ENCODE assay signal across 20 cellular contexts in the genomic region with DNA sequence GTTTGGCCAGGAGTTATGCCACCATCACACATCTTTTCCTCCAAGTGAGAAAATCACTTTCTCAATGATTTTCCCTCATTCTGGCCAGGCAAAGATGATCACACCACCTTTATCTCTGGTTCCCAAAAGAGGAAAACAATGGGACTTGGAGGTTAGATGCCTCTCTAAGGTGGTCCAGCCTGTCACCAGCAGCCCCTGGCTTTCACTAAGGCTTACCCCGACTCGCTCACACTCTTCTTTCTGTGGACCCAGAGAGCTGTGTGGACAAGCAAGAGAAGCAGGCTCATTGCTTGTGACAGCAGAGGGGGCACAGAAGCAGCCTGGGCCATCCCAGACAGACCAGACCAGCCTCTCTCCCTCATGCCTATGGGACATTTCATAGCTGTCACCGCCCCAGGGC.
"Had no signal": no experiment of that assay in that cellular context is flagged by ENCODE, and none has a peak within 500 bp of the region (broad histone marks: within the 10 kb centered on the region; RNA-seq: fewer than 3 reads in every experiment).

No MANE protein-coding gene starts in this region.

- H3K4me3 Mint-ChIP-seq: T-cell; T-helper 1 cell treated with Interleukin-12 subunit alpha and Interleukin-12 subunit beta and Interleukin-4 antibody, amounts not matched to agents 30 μg/mL and 1 μg/mL, for 36 hours had no signal

- H3K36me3 Mint-ChIP-seq: T-cell had no signal

- DNase-seq: IMR-90, Kasumi-1, MM.1S, MV-4-11, NCI-H1105 treated with DMSO at 0.1 percent for 48 hours, NCI-H1694 treated with DMSO at 0.1 percent for 48 hours, NCI-H1930, NCI-H2107, NCI-H2227 treated with DMSO at 0.1 percent for 48 hours, NCI-H510A, NCI-H524 treated with DMSO at 0.1 percent for 48 hours, SHP77, SK-N-SH, SW 1271, T-cell had no signal

- H3K4me1 Mint-ChIP-seq: T-cell had no signal

- H3K27ac Mint-ChIP-seq: T-cell; T-helper 1 cell treated with Interleukin-12 subunit alpha and Interleukin-12 subunit beta and Interleukin-4 antibody, amounts not matched to agents 30 μg/mL and 1 μg/mL, for 36 hours had no signal

- ATAC-seq: HepG2, T-cell had no signal

- H3K9me3 Mint-ChIP-seq: T-cell; T-helper 1 cell treated with Interleukin-12 subunit alpha and Interleukin-12 subunit beta and Interleukin-4 antibody, amounts not matched to agents 30 μg/mL and 1 μg/mL, for 36 hours had no signal

- H3K9me3 ChIP-seq: SK-N-SH had no signal

- FAIRE-seq: HepG2, RCC 7860 had no signal

- H3K9ac ChIP-seq: KMS-11, SK-N-SH had no signal

- H3K4me2 ChIP-seq: KMS-11, SK-N-SH had no signal

- H3K27ac ChIP-seq: KMS-11, RWPE1 had no signal
